28 cellular contexts compared by ENCODE assay signal in the genomic region with DNA sequence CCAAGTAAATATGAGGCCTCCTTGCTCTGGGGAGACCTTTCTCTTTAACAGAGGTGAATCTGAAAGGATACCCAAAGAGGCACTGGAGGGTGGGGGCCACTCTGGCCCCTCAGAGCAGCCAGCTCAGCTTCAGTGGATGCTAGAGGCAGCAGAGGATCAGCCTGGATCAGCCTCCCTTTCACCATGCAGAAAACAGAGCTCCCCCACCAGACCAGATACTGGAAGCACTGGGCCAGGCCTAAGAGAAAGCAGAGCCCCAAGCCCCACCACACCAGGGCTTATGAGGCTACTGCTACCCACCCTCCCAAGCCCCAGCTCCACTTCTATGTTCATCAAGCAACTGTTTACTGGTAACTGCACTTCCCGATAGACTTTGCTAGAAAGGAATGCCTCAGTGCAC. TPM values are rescaled to one million over a fixed set of nuclear protein-coding genes. Genes with fewer than 3 reads are reported as not detected.
A peak's percentile ranks its signal among the peaks of the same experiment; 100 is the strongest.
DNase-seq lines count a peak whose midpoint lies in the region; ATAC-seq and TF ChIP-seq lines count a peak whose summit lies in the region.
"Had no signal": no experiment of that assay in that cellular context is flagged by ENCODE, and none has a peak within 500 bp of the region (broad histone marks: within the 10 kb centered on the region; RNA-seq: fewer than 3 reads in every experiment).

No MANE protein-coding gene starts in this region.

- H4K20me1 ChIP-seq in IMR-90 (ENCODE audit: insufficient read depth, low read length) (no peaks in the 10 kb centered on the region), OCI-LY7 (ENCODE audit: insufficient read depth, low read length) (no peaks in the 10 kb centered on the region)

- no peak overlapping the region for H3K27ac Mint-ChIP-seq in activated CD4-positive, alpha-beta memory T cell treated with anti-CD3 and anti-CD28 coated beads for 36 hours
- H3K27ac Mint-ChIP-seq: HFFc6, mesothelial cell of epicardium had no signal

- H2AFZ ChIP-seq in IMR-90 (replicated peaks; ENCODE audit: low read length, poor library complexity) = no peak overlapping the region
- H2AFZ ChIP-seq in mesenchymal stem cell (ENCODE audit: low read depth, low read length) = no peak overlapping the region
- H2AFZ ChIP-seq in OCI-LY7 (ENCODE audit: low read length) = no peak overlapping the region

- POLR2A ChIA-PET in IMR-90 (lab: Charles Lee; ENCODE audit: unreplicated experiment) (no interaction called here), OCI-LY7 (lab: Charles Lee) (interaction anchor here (0.6 kb wide), 1 partner anchor 1801 kb away, joined by 3 read pairs; no protein-coding TSS in a partner anchor)
- POLR2A ChIA-PET in activated CD4-positive, alpha-beta memory T cell treated with anti-CD3 and anti-CD28 coated beads for 36 hours (lab: Charles Lee) = interaction anchor here (0.6 kb wide), 1 partner anchor 236 kb away, joined by 3 read pairs; no protein-coding TSS in a partner anchor

- H4K8ac ChIP-seq in IMR-90 (ENCODE audit: low read depth in 2 of 2, low read length in 2 of 2) (no peak overlapping the region), mesenchymal stem cell (ENCODE audit: low read length) (no peak overlapping the region)

- H2BK5ac ChIP-seq in IMR-90 (ENCODE audit: low read depth, low read length, poor library complexity, severe bottlenecking) = no peak overlapping the region
- H2BK5ac ChIP-seq in mesenchymal stem cell (ENCODE audit: low read depth, low read length, poor library complexity, severe bottlenecking) = no peak overlapping the region

- H3K23ac ChIP-seq in IMR-90 (ENCODE audit: low read depth, low read length) (no peak overlapping the region), mesenchymal stem cell (ENCODE audit: low read length in 2 of 2) (no peak overlapping the region)

- CTCF ChIA-PET in IMR-90 (lab: Yijun Ruan, JAX) = no interaction called here
- CTCF ChIA-PET in OCI-LY7 (lab: Charles Lee; ENCODE audit: unreplicated experiment) = no interaction called here
- CTCF ChIA-PET in activated CD4-positive, alpha-beta memory T cell treated with anti-CD3 and anti-CD28 coated beads for 36 hours (lab: Charles Lee) = interaction anchor here (0.9 to 7.8 kb wide), 4 partner anchors 27 to 96 kb away, joined by 3 to 57 read pairs (median 6); partner anchors contain the start of gene RTN4RL2

- H3K9me2 ChIP-seq in OCI-LY7 (ENCODE audit: insufficient read depth, low read length) = no peaks in the 10 kb centered on the region

- dilution Hi-C loops in IMR-90 (cut with HindIII; ENCODE audit: low sequenced_read_pairs, unreplicated experiment) = no loop called here

- H2AK5ac ChIP-seq in IMR-90 (ENCODE audit: low read depth, low read length) (no peak overlapping the region), mesenchymal stem cell (ENCODE audit: low read length, severe bottlenecking) (no peak overlapping the region)

- no peaks in the 10 kb centered on the region for H3K9me3 Mint-ChIP-seq in activated CD4-positive, alpha-beta memory T cell treated with anti-CD3 and anti-CD28 coated beads for 36 hours
- H3K9me3 Mint-ChIP-seq: HFFc6; mesothelial cell of epicardium; naive thymus-derived CD4-positive, alpha-beta T cell had no signal

- 0 out of 2 replicates have a peak overlapping the region, but pooled peaks have one; percentile 13 for H3K4ac ChIP-seq in IMR-90 (ENCODE audit: low read depth, low read length)
- no peak overlapping the region for H3K4ac ChIP-seq in mesenchymal stem cell (ENCODE audit: low read depth in 1 of 2, low read length in 2 of 2)

- no peak overlapping the region for H2BK120ac ChIP-seq in IMR-90 (ENCODE audit: low read depth, low read length)
- H2BK120ac ChIP-seq in mesenchymal stem cell (ENCODE audit: low read depth, low read length) = peak overlapping the region; percentile 6

- H3K4me1 ChIP-seq in IMR-90 (ENCODE audit: control insufficient read depth, insufficient read depth, low read length) (peaks cover 37% of the 10 kb centered on the region), mesenchymal stem cell (ENCODE audit: control insufficient read depth, insufficient read depth, low read depth, low read length) (peaks cover 16% of the 10 kb centered on the region), OCI-LY7 (ENCODE audit: insufficient read depth, low read length, poor library complexity, severe bottlenecking) (peaks cover 7% of the 10 kb centered on the region)

- in situ Hi-C loops in IMR-90 (cut with MboI; ENCODE audit: low sequenced_read_pairs) = no loop called here
- in situ Hi-C loops in astrocyte of the spinal cord (cut with HindIII; ENCODE audit: low sequenced_read_pairs) = no loop called here

- no peak overlapping the region for H3K4me2 ChIP-seq in IMR-90 (ENCODE audit: low read depth, low read length)
- no peak overlapping the region for H3K4me2 ChIP-seq in mesenchymal stem cell (ENCODE audit: low read length, poor library complexity, severe bottlenecking)
- H3K4me2 ChIP-seq in OCI-LY7 (ENCODE audit: low read length) = no peak overlapping the region
- H3K4me2 ChIP-seq: KMS-11, smooth muscle cell had no signal

- no peak overlapping the region for H4K91ac ChIP-seq in IMR-90 (ENCODE audit: insufficient read depth, low read depth, low read length)
- H4K91ac ChIP-seq in mesenchymal stem cell (ENCODE audit: low read length) = no peak overlapping the region

- H4K5ac ChIP-seq in IMR-90 (ENCODE audit: low read depth, low read length) = no peak overlapping the region

- ATAC-seq in IMR-90 (ENCODE audit: low read depth) = no peak
- ATAC-seq: body of pancreas; foreskin keratinocyte; heart right ventricle; left lobe of liver; naive thymus-derived CD4-positive, alpha-beta T cell had no signal

- H3K27me3 ChIP-seq in IMR-90 (ENCODE audit: control insufficient read depth, insufficient read depth, low read length) (no peaks in the 10 kb centered on the region), mesenchymal stem cell (ENCODE audit: control insufficient read depth in 1 of 2, insufficient read depth in 1 of 2, low read length in 2 of 2) (no peaks in the 10 kb centered on the region)
- H3K27me3 ChIP-seq: body of pancreas, foreskin keratinocyte, heart right ventricle, upper lobe of left lung had no signal

- DNase-seq in DMS53 (lab: John Stamatoyannopoulos, UW) (peak; percentile 4), DMS53 treated with DMSO at 0.1 percent for 48 hours (lab: John Stamatoyannopoulos, UW; ENCODE audit: unreplicated experiment) (no peak), IMR-90 (no peak), astrocyte of the spinal cord (ENCODE audit: low read depth, low spot score) (no peak), mesenchymal stem cell (no peak), OCI-LY7 (ENCODE audit: low spot score) (no peak), GM19240 (ENCODE audit: insufficient read length, low spot score) (no peak)
- DNase-seq in activated CD4-positive, alpha-beta memory T cell treated with anti-CD3 and anti-CD28 coated beads for 36 hours = no peak
- DNase-seq: 8988T; body of pancreas; effector CD4-positive, alpha-beta T cell; foreskin keratinocyte; heart right ventricle; HFFc6; naive thymus-derived CD4-positive, alpha-beta T cell; NCI-H187; NCI-H526 treated with DMSO at 0.1 percent for 48 hours; stimulated activated CD4-positive, alpha-beta T cell treated with anti-CD3 and anti-CD28 coated beads, Interleukin-2, amount 100 ng/mL, for 24 hours; T1000; upper lobe of left lung had no signal

- H2BK20ac ChIP-seq in IMR-90 (ENCODE audit: low read depth, low read length) = no peak overlapping the region

- H3K9ac ChIP-seq in IMR-90 (ENCODE audit: low read depth, low read length) (no peak overlapping the region), mesenchymal stem cell (ENCODE audit: low read length) (peak overlapping the region; percentile 49)
- H3K9ac ChIP-seq: KMS-11 had no signal

- H3K27ac ChIP-seq in IMR-90 (ENCODE audit: insufficient read depth, low read length) = no peak overlapping the region
- H3K27ac ChIP-seq in mesenchymal stem cell (ENCODE audit: low read length, poor library complexity, severe bottlenecking) = no peak overlapping the region
- no peak overlapping the region for H3K27ac ChIP-seq in OCI-LY7 (ENCODE audit: low read depth, low read length, poor library complexity, severe bottlenecking)
- H3K27ac ChIP-seq: body of pancreas, foreskin keratinocyte, KMS-11 had no signal

- no peak for TF ChIP-seq CTCF in IMR-90 (conservative IDR thresholded peaks at IDR 0.05; ENCODE audit: low read depth, low read length)
- peak; percentile 8 for TF ChIP-seq CTCF in astrocyte of the spinal cord (IDR thresholded peaks at IDR 0.05; ENCODE audit: low read depth, low read length)
- no peak for TF ChIP-seq CTCF in OCI-LY7 (conservative IDR thresholded peaks at IDR 0.05; ENCODE audit: low read length)

- H3K36me3 Mint-ChIP-seq in activated CD4-positive, alpha-beta memory T cell treated with anti-CD3 and anti-CD28 coated beads for 36 hours = peaks cover 6% of the 10 kb centered on the region
- H3K36me3 Mint-ChIP-seq: mesothelial cell of epicardium had no signal

- no peak for TF ChIP-seq RAD21 in IMR-90 (IDR thresholded peaks at IDR 0.05; ENCODE audit: low read length)

- no peak overlapping the region for H3K56ac ChIP-seq in IMR-90 (ENCODE audit: extremely low read depth, insufficient read depth, low read length)

- H3K18ac ChIP-seq in IMR-90 (ENCODE audit: low read depth, low read length) = no peak overlapping the region
- no peak overlapping the region for H3K18ac ChIP-seq in mesenchymal stem cell (ENCODE audit: low read depth in 1 of 2, low read length in 2 of 2)

- no peaks in the 10 kb centered on the region for H3K27me3 Mint-ChIP-seq in activated CD4-positive, alpha-beta memory T cell treated with anti-CD3 and anti-CD28 coated beads for 36 hours

- H2BK12ac ChIP-seq in mesenchymal stem cell (ENCODE audit: low read length in 2 of 2) = peak overlapping the region; percentile 15 to 23

- peak overlapping the region; percentile 5; the same call in 1 of the 3 replicates for H2BK15ac ChIP-seq in IMR-90 (ENCODE audit: low read depth, low read length)
- no peak overlapping the region for H2BK15ac ChIP-seq in mesenchymal stem cell (ENCODE audit: low read depth, poor library complexity, severe bottlenecking)

- intact Hi-C loops in IMR-90 (cut with micrococcal nuclease) = no loop called here
- intact Hi-C loops in OCI-LY7 (cut with micrococcal nuclease; ENCODE audit: unreplicated experiment) = no loop called here
- intact Hi-C loops in activated CD4-positive, alpha-beta memory T cell treated with anti-CD3 and anti-CD28 coated beads for 36 hours (cut with micrococcal nuclease) = no loop called here

- H3K14ac ChIP-seq in IMR-90 (replicated peaks; ENCODE audit: low read depth, low read length) (no peak overlapping the region), mesenchymal stem cell (ENCODE audit: low read length in 2 of 2) (no peak overlapping the region)

- peaks cover 8% of the 10 kb centered on the region; the same call in 1 of the 2 replicates for H3K79me2 ChIP-seq in OCI-LY7 (ENCODE audit: insufficient read depth, low read depth, low read length)

- no peaks in the 10 kb centered on the region for H3K36me3 ChIP-seq in IMR-90 (ENCODE audit: control insufficient read depth, insufficient read depth, low read length)
- H3K36me3 ChIP-seq in mesenchymal stem cell (ENCODE audit: control insufficient read depth in 1 of 2, insufficient read depth in 2 of 2, low read depth in 1 of 2, low read length in 2 of 2) = peaks cover 0 to 5% of the 10 kb centered on the region in 2 experiments
- H3K36me3 ChIP-seq in OCI-LY7 (ENCODE audit: insufficient read depth, low read length) = peaks cover 2% of the 10 kb centered on the region; the same call in 1 of the 2 replicates
- H3K36me3 ChIP-seq: heart right ventricle, upper lobe of left lung had no signal

- no TSS peak for BruUV-seq in IMR-90 (replicated peaks; lab: Mats Ljungman, UMichigan)
- no TSS peak for BruUV-seq in OCI-LY7 (replicated peaks; lab: Mats Ljungman, UMichigan)

- no peak overlapping the region for H3K4me3 Mint-ChIP-seq in activated CD4-positive, alpha-beta memory T cell treated with anti-CD3 and anti-CD28 coated beads for 36 hours
- H3K4me3 Mint-ChIP-seq: HFFc6; mesothelial cell of epicardium; naive thymus-derived CD4-positive, alpha-beta T cell had no signal

- H3K79me1 ChIP-seq in IMR-90 (ENCODE audit: low read depth in 1 of 2, low read length in 2 of 2) = peaks cover 0 to 8% of the 10 kb centered on the region in 2 experiments; a peak in 3 of 4 replicates
- H3K79me1 ChIP-seq in mesenchymal stem cell (replicated peaks; ENCODE audit: low read length, poor library complexity, severe bottlenecking) = no peaks in the 10 kb centered on the region

- H2AK9ac ChIP-seq in IMR-90 (replicated peaks; ENCODE audit: low read depth, low read length, poor library complexity) = no peak overlapping the region

- peaks cover 8% of the 10 kb centered on the region for H3K9me1 ChIP-seq in IMR-90 (ENCODE audit: insufficient read depth, low read length)

- no peak overlapping the region for H3K4me3 ChIP-seq in IMR-90 (ENCODE audit: insufficient read depth, low read depth, low read length)
- no peak overlapping the region for H3K4me3 ChIP-seq in astrocyte of the spinal cord (ENCODE audit: low read depth, low read length)
- H3K4me3 ChIP-seq in mesenchymal stem cell (ENCODE audit: insufficient read depth in 1 of 2, low read depth in 1 of 2, low read length in 2 of 2) = no peak overlapping the region
- no peak overlapping the region for H3K4me3 ChIP-seq in OCI-LY7 (ENCODE audit: low read depth, low read length, poor library complexity, severe bottlenecking)
- H3K4me3 ChIP-seq: body of pancreas, heart right ventricle, smooth muscle cell, upper lobe of left lung had no signal

- TF ChIP-seq POLR2A in IMR-90 (IDR thresholded peaks at IDR 0.05; ENCODE audit: low read depth, low read length) = no peak

- WGBS in IMR-90 (ENCODE audit: extremely low coverage in 2 of 2, insufficient read length in 1 of 2), 2 experiments = no CpG with 5 or more reads among the region's 1 CpG
- WGBS in mesenchymal stem cell = 91% methylated on average over 1 of the region's 1 CpG

- H3K9me3 ChIP-seq in IMR-90 (ENCODE audit: control insufficient read depth, insufficient read depth, low read length) (no peaks in the 10 kb centered on the region), mesenchymal stem cell (ENCODE audit: control insufficient read depth, low read length) (no peaks in the 10 kb centered on the region), OCI-LY7 (ENCODE audit: low read length) (no peaks in the 10 kb centered on the region)
- H3K9me3 ChIP-seq: body of pancreas, heart right ventricle, upper lobe of left lung had no signal

- peaks cover 17% of the 10 kb centered on the region for H3K4me1 Mint-ChIP-seq in activated CD4-positive, alpha-beta memory T cell treated with anti-CD3 and anti-CD28 coated beads for 36 hours (ENCODE audit: low read depth)

RNA-seq across cellular contexts. Expression of gene SLC43A3, which starts 4.0 kb away (rescaled TPM):
- 10.6 and 12.7 TPM in 2 replicates for total RNA-seq in IMR-90 (2012; rRNA removed)
- polyA plus RNA-seq in IMR-90 (2012; rRNA removed) = 21.1 and 22.0 TPM in 2 replicates
- 10.0 and 16.3 TPM in 2 replicates for polyA plus RNA-seq in IMR-90 (2012; cell fraction: cytosol; rRNA removed)
- polyA plus RNA-seq in IMR-90 (2012; cell fraction: nucleus; rRNA removed; ENCODE audit: low replicate concordance) = 19.7 and 20.5 TPM in 2 replicates
- 3.9 TPM for polyA plus RNA-seq in mesenchymal stem cell (2013, experiment 1 of 2)
- 3.8 TPM for polyA plus RNA-seq in mesenchymal stem cell (2013, experiment 2 of 2)
- total RNA-seq in OCI-LY7 (2014; rRNA removed; shearing (Covaris generic)) = 38.4 and 41.3 TPM in 2 replicates
- total RNA-seq in OCI-LY7 (2022) = 55.5 and 62.1 TPM in 2 replicates
- 100 to 1,000 TPM; 170 to 186 TPM for total RNA-seq in activated CD4-positive, alpha-beta memory T cell treated with anti-CD3 and anti-CD28 coated beads for 36 hours
- total RNA-seq: HT-29 had no signal

RNA-seq across cellular contexts. Expression of gene RTN4RL2, which starts 29.4 kb away (rescaled TPM):
- total RNA-seq in IMR-90 (2012; rRNA removed) = not detected in 2 replicates
- 0.83 and 1.5 TPM in 2 replicates for polyA plus RNA-seq in IMR-90 (2012; rRNA removed)
- 1.2 and 2.7 TPM in 2 replicates for polyA plus RNA-seq in IMR-90 (2012; cell fraction: cytosol; rRNA removed)
- polyA plus RNA-seq in IMR-90 (2012; cell fraction: nucleus; rRNA removed; ENCODE audit: low replicate concordance) = 0.52 and 0.96 TPM in 2 replicates
- 0.28 TPM for polyA plus RNA-seq in mesenchymal stem cell (2013, experiment 1 of 2)
- polyA plus RNA-seq in mesenchymal stem cell (2013, experiment 2 of 2) = 0.22 TPM
- total RNA-seq in OCI-LY7 (2014; rRNA removed; shearing (Covaris generic)) = 0.25 and 0.41 TPM in 2 replicates
- 2.3 and 4.2 TPM in 2 replicates for total RNA-seq in OCI-LY7 (2022)
- under 1 TPM; 0.36 to 0.51 TPM for total RNA-seq in activated CD4-positive, alpha-beta memory T cell treated with anti-CD3 and anti-CD28 coated beads for 36 hours
- total RNA-seq: smooth muscle cell had no signal

RNA-seq across cellular contexts. Expression of gene PRG2, which starts 40.5 kb away (rescaled TPM):
- not detected in 2 replicates for total RNA-seq in IMR-90 (2012; rRNA removed)
- not detected in 2 replicates for polyA plus RNA-seq in IMR-90 (2012; rRNA removed)
- not detected in 2 replicates for polyA plus RNA-seq in IMR-90 (2012; cell fraction: cytosol; rRNA removed)
- polyA plus RNA-seq in IMR-90 (2012; cell fraction: nucleus; rRNA removed; ENCODE audit: low replicate concordance) = 0.10 and 0.17 TPM in 2 replicates
- not detected for polyA plus RNA-seq in mesenchymal stem cell (2013, experiment 1 of 2)
- 0.04 TPM for polyA plus RNA-seq in mesenchymal stem cell (2013, experiment 2 of 2)
- 0.28 TPM in 1 of 2 replicates, not detected in the other for total RNA-seq in OCI-LY7 (2014; rRNA removed; shearing (Covaris generic))
- 1.1 and 1.2 TPM in 2 replicates for total RNA-seq in OCI-LY7 (2022)
- 1 to 10 TPM; 1.8 to 2.2 TPM for total RNA-seq in activated CD4-positive, alpha-beta memory T cell treated with anti-CD3 and anti-CD28 coated beads for 36 hours
- total RNA-seq: body of pancreas, chondrocyte, foreskin keratinocyte, HFFc6, HT-29, mesothelial cell of epicardium, smooth muscle cell had no signal
- polyA plus RNA-seq: foreskin keratinocyte; heart right ventricle; naive thymus-derived CD4-positive, alpha-beta T cell; smooth muscle cell had no signal

RNA-seq across cellular contexts. Expression of gene PRG3, which starts 50.0 kb away (rescaled TPM):
- total RNA-seq in IMR-90 (2012; rRNA removed) (not detected in 2 replicates), OCI-LY7 (2022) (not detected in 2 replicates)
- polyA plus RNA-seq in IMR-90 (2012; rRNA removed) = not detected in 2 replicates
- not detected in 2 replicates for polyA plus RNA-seq in IMR-90 (2012; cell fraction: cytosol; rRNA removed)
- polyA plus RNA-seq in IMR-90 (2012; cell fraction: nucleus; rRNA removed; ENCODE audit: low replicate concordance) = not detected in 2 replicates
- not detected for polyA plus RNA-seq in mesenchymal stem cell (2013, experiment 1 of 2)
- polyA plus RNA-seq in mesenchymal stem cell (2013, experiment 2 of 2) = not detected
- total RNA-seq in OCI-LY7 (2014; rRNA removed; shearing (Covaris generic)) = not detected in 2 replicates
- not detected for total RNA-seq in activated CD4-positive, alpha-beta memory T cell treated with anti-CD3 and anti-CD28 coated beads for 36 hours
- total RNA-seq: body of pancreas; chondrocyte; foreskin keratinocyte; heart right ventricle; HFFc6; HT-29; left lobe of liver; mesothelial cell of epicardium; naive thymus-derived CD4-positive, alpha-beta T cell; omental fat pad; smooth muscle cell; upper lobe of left lung had no signal
- polyA plus RNA-seq: esophagus; foreskin keratinocyte; heart right ventricle; naive thymus-derived CD4-positive, alpha-beta T cell; smooth muscle cell had no signal
